In the genomic region with DNA sequence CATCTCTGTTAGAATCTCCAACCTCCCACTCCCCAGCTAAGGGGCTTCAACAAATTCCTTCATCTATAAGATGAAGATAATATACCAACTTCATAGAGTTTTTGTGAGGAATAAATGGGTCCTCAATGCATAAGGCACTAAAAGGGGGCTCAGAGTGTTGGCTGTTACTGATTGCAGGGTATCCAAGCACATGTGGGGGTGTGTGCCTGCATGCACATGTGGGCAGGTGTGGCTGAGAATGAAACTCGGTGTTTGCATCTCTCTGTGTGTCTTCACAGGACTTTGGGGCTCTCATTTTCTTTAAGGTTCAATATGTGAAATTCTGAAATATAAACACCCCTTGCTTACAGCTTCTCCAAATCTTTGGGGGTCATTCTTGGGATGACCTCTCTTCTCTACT, we compare ENCODE assay signal across 10 cellular contexts. TPM values are rescaled to one million over a fixed set of nuclear protein-coding genes. Genes with fewer than 3 reads are reported as not detected.
DNase-seq lines count a peak whose midpoint lies in the region; ATAC-seq and TF ChIP-seq lines count a peak whose summit lies in the region.
"Had no signal": no experiment of that assay in that cellular context is flagged by ENCODE, and none has a peak within 500 bp of the region (broad histone marks: within the 10 kb centered on the region; RNA-seq: fewer than 3 reads in every experiment).

No MANE protein-coding gene starts in this region.

- H3K4me1 Mint-ChIP-seq in activated naive CD8-positive, alpha-beta T cell treated with anti-CD3 and anti-CD28 coated beads for 36 hours = peaks cover 41% of the 10 kb centered on the region

- WGBS in lower leg skin, 2 donors = 33 to 45% methylated on average over 1 of the region's 1 CpG

- H3K27ac ChIP-seq in gastrocnemius medialis (peak overlapping the region; percentile 85 to 93 (median 91)), caudate nucleus (ENCODE audit: low read depth, low read length) (no peak overlapping the region)

- H3K36me3 ChIP-seq in gastrocnemius medialis = no peaks in the 10 kb centered on the region

- H3K36me3 Mint-ChIP-seq in activated naive CD8-positive, alpha-beta T cell treated with anti-CD3 and anti-CD28 coated beads for 36 hours = no peaks in the 10 kb centered on the region

- peak; percentile 74 for DNase-seq in GM12865 (ENCODE audit: low read depth)
- no peak for DNase-seq in activated naive CD8-positive, alpha-beta T cell treated with anti-CD3 and anti-CD28 coated beads for 36 hours
- DNase-seq in gastrocnemius medialis = no peak
- no peak for DNase-seq in lower leg skin (ENCODE audit: low spot score in 2 of 2)
- no peak for DNase-seq in NK-92 treated with Interleukin-12 subunit alpha and Interleukin-12 subunit beta, amount 100 ng/mL, for 24 hours (lab: John Stamatoyannopoulos, UW)
- DNase-seq in caudate nucleus (lab: John Stamatoyannopoulos, UW) = no peak
- DNase-seq: mesendoderm had no signal

- no peaks in the 10 kb centered on the region for H3K27me3 Mint-ChIP-seq in activated naive CD8-positive, alpha-beta T cell treated with anti-CD3 and anti-CD28 coated beads for 36 hours

- H3K4me3 Mint-ChIP-seq in activated naive CD8-positive, alpha-beta T cell treated with anti-CD3 and anti-CD28 coated beads for 36 hours = no peak overlapping the region

- peak overlapping the region; percentile 25 for H3K4me3 ChIP-seq in GM12865 (ENCODE audit: low read depth, low read length)
- H3K4me3 ChIP-seq in gastrocnemius medialis = no peak overlapping the region
- no peak overlapping the region for H3K4me3 ChIP-seq in lower leg skin (ENCODE audit: low read depth, poor library complexity, severe bottlenecking)

- intact Hi-C loops in gastrocnemius medialis (cut with DNase I; ENCODE audit: low total_unique reads) = no loop called here
- intact Hi-C loops in lower leg skin (cut with DNase I; ENCODE audit: low total_unique reads) = no loop called here

- H3K9me3 Mint-ChIP-seq in activated naive CD8-positive, alpha-beta T cell treated with anti-CD3 and anti-CD28 coated beads for 36 hours = no peaks in the 10 kb centered on the region

- TF ChIP-seq POLR2A in gastrocnemius medialis (IDR thresholded peaks at IDR 0.05) (no peak), lower leg skin (IDR thresholded peaks at IDR 0.05) (no peak)

- in situ Hi-C loops in gastrocnemius medialis (cut with MboI; ENCODE audit: low sequenced_read_pairs in 4 of 4) = no loop called here

- ATAC-seq in GM21786 (IDR thresholded peaks at IDR 0.05; ENCODE audit: unreplicated experiment) (peak; percentile 40), gastrocnemius medialis (no peak), HG02870 (IDR thresholded peaks at IDR 0.05; ENCODE audit: unreplicated experiment) (no peak)
- ATAC-seq: activated CD4-positive, CD25-positive, alpha-beta regulatory T cell treated with anti-CD3 and anti-CD28 coated beads, Interleukin-2, amount 50 U/mL, for 24 hours had no signal

- no peaks in the 10 kb centered on the region for H3K9me3 ChIP-seq in gastrocnemius medialis

- peak overlapping the region; percentile 12 for H3K27ac Mint-ChIP-seq in activated naive CD8-positive, alpha-beta T cell treated with anti-CD3 and anti-CD28 coated beads for 36 hours

- no peak for TF ChIP-seq CTCF in GM12865 (IDR thresholded peaks at IDR 0.05; ENCODE audit: insufficient read depth, low read depth, low read length, missing control alignments)
- no peak for TF ChIP-seq CTCF in gastrocnemius medialis (IDR thresholded peaks at IDR 0.05 in 4 of 5, conservative IDR thresholded peaks at IDR 0.05 in 1 of 5)
- TF ChIP-seq CTCF in lower leg skin (IDR thresholded peaks at IDR 0.05) = no peak

- peaks cover 32 to 34% of the 10 kb centered on the region in 2 donors for H3K4me1 ChIP-seq in gastrocnemius medialis

- no peaks in the 10 kb centered on the region for H3K27me3 ChIP-seq in gastrocnemius medialis

RNA-seq across cellular contexts. Expression of a gene that starts 4.1 kb away (rescaled TPM):
- 10 to 100 TPM; 50.9 to 52.0 TPM for total RNA-seq in activated naive CD8-positive, alpha-beta T cell treated with anti-CD3 and anti-CD28 coated beads for 36 hours
- total RNA-seq in gastrocnemius medialis = 10 to 100 TPM in 2 of 4 donors, 1 to 10 TPM in 2; 4.7 to 18.8 (median 11.0) TPM
- total RNA-seq in lower leg skin = 10 to 100 TPM; 20.7 to 31.9 (median 29.5) TPM

RNA-seq across cellular contexts. Expression of a gene that starts 11.2 kb away (rescaled TPM):
- under 1 TPM in 1 of 2 experiments, not detected in 1; 0.38 TPM for total RNA-seq in activated naive CD8-positive, alpha-beta T cell treated with anti-CD3 and anti-CD28 coated beads for 36 hours
- total RNA-seq in gastrocnemius medialis (100 to 1,000 TPM; 227 to 385 (median 292) TPM), lower leg skin (1 to 10 TPM; 1.0 to 9.9 (median 5.6) TPM)

RNA-seq across cellular contexts. Expression of a gene that starts 24.6 kb away (rescaled TPM):
- under 1 TPM; 0.47 to 0.66 TPM for total RNA-seq in activated naive CD8-positive, alpha-beta T cell treated with anti-CD3 and anti-CD28 coated beads for 36 hours
- total RNA-seq in gastrocnemius medialis (1 to 10 TPM in 1 of 4 donors, under 1 TPM in 2, not detected in 1; 0.04 to 3.8 (median 0.31) TPM), lower leg skin (under 1 TPM in 1 of 4 donors, not detected in 3; 0.39 TPM)

RNA-seq across cellular contexts. Expression of a gene that starts 46.8 kb away (rescaled TPM):
- total RNA-seq in activated naive CD8-positive, alpha-beta T cell treated with anti-CD3 and anti-CD28 coated beads for 36 hours = under 1 TPM; 0.72 to 0.78 TPM
- total RNA-seq in gastrocnemius medialis (1 to 10 TPM; 1.7 to 9.5 (median 5.1) TPM), lower leg skin (10 to 100 TPM; 15.0 to 90.5 (median 25.8) TPM)

RNA-seq across cellular contexts. Expression of a gene that starts 59.5 kb away (rescaled TPM):
- total RNA-seq in activated naive CD8-positive, alpha-beta T cell treated with anti-CD3 and anti-CD28 coated beads for 36 hours = 10 to 100 TPM in 1 of 2 experiments, 1 to 10 TPM in 1; 9.4 to 12.9 TPM
- 100 to 1,000 TPM; 111 to 335 (median 124) TPM for total RNA-seq in gastrocnemius medialis
- 10 to 100 TPM; 35.6 to 86.6 (median 57.0) TPM for total RNA-seq in lower leg skin

Comparison
In these comparisons a context has a peak if more than half of its experiments do, and no peak if none do; other contexts are left out.
1. RNA of a gene that starts 11.2 kb away (total RNA-seq): 227 to 385 TPM in gastrocnemius medialis; 1.0 to 9.9 TPM in lower leg skin and 0.38 TPM in activated naive CD8-positive, alpha-beta T cell treated with anti-CD3 and anti-CD28 coated beads for 36 hours; every median in the first group is over 10 times any median in the second.